ENCODE assay signal across 1 cellular context in the genomic region with DNA sequence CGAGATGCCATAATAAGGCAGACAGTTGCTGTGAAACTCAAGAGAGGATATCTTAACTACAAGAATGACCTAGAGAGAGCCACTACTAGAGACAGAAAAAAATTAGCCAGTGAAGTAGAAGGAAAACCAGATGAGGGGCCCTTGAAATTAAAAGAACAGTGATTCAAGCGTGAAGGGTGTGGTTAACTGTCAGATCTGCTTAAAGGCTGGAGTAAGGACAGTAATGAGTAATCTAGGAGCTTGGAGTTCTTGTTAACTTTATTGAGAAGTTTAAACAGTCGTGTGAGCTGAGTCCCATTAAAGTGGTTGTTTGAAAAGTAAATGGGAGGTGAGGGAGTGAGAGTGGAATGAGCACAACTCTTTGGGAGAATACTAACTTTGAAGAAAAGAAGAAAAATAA.
A peak's percentile ranks its signal among the peaks of the same experiment; 100 is the strongest.
TF ChIP-seq lines count a peak whose summit lies in the region.

No MANE protein-coding gene starts in this region.

TF ChIP-seq in K562, 482 proteins besides CTCF, POLR2A, EP300 and RAD21 (continued from another document):
- TF ChIP-seq, protein P1, sequence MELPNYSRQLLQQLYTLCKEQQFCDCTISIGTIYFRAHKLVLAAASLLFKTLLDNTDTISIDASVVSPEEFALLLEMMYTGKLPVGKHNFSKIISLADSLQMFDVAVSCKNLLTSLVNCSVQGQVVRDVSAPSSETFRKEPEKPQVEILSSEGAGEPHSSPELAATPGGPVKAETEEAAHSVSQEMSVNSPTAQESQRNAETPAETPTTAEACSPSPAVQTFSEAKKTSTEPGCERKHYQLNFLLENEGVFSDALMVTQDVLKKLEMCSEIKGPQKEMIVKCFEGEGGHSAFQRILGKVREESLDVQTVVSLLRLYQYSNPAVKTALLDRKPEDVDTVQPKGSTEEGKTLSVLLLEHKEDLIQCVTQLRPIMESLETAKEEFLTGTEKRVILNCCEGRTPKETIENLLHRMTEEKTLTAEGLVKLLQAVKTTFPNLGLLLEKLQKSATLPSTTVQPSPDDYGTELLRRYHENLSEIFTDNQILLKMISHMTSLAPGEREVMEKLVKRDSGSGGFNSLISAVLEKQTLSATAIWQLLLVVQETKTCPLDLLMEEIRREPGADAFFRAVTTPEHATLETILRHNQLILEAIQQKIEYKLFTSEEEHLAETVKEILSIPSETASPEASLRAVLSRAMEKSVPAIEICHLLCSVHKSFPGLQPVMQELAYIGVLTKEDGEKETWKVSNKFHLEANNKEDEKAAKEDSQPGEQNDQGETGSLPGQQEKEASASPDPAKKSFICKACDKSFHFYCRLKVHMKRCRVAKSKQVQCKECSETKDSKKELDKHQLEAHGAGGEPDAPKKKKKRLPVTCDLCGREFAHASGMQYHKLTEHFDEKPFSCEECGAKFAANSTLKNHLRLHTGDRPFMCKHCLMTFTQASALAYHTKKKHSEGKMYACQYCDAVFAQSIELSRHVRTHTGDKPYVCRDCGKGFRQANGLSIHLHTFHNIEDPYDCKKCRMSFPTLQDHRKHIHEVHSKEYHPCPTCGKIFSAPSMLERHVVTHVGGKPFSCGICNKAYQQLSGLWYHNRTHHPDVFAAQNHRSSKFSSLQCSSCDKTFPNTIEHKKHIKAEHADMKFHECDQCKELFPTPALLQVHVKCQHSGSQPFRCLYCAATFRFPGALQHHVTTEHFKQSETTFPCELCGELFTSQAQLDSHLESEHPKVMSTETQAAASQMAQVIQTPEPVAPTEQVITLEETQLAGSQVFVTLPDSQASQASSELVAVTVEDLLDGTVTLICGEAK (IDR thresholded peaks at IDR 0.05) = peak; percentile 56; the same call in 1 of the 2 replicates
- TF ChIP-seq, protein P1 (CRISPR knock-in tag; IDR thresholded peaks at IDR 0.05) = no peak
